28 cellular contexts compared by ENCODE assay signal in the genomic region with DNA sequence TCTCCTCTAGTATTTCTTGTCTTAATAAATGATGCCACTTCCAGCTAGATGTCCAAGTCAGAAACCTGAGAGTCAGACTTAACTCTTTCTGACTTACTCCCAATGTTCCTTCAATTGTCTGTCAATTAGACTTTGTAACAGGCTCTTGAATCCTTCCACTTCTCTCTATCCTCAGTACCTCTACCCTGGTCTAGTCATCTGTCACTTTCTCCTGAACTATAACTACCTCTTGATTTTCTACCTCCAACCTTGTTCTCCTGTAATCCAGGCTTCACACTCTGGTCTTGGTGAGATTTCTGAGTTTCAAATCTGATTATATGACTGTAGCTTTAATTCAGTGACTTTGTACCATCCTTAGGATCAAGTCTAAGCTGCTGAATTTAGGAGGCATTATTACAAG.
"Had no signal": no experiment of that assay in that cellular context is flagged by ENCODE, and none has a peak within 500 bp of the region (broad histone marks: within the 10 kb centered on the region; RNA-seq: fewer than 3 reads in every experiment).

No MANE protein-coding gene starts in this region.

- H3K27ac ChIP-seq: neural progenitor cell, ovary, parathyroid adenoma, psoas muscle, skin epidermis, spleen, suprapubic skin, testis, tibial artery, transverse colon, upper lobe of right lung, uterus had no signal

- H3K9ac ChIP-seq: neural progenitor cell, parathyroid adenoma had no signal

- H3K36me3 ChIP-seq: neural progenitor cell, ovary, spleen, suprapubic skin, tibial artery, transverse colon, upper lobe of right lung, uterus had no signal

- H3K79me2 ChIP-seq: parathyroid adenoma had no signal

- ATAC-seq: natural killer cell; psoas muscle; right cardiac atrium; sciatic nerve; stimulated activated memory B cell treated with anti-CD40 and anti-IgM and Interleukin-4, amounts not matched to agents 10 μg/mL and 1 μg/mL and 100 μg/mL, for 72 hours; stimulated activated naive CD8-positive, alpha-beta T cell treated with anti-CD3 and anti-CD28 coated beads, Interleukin-15, amount 100 ng/mL, for 72 hours; stimulated activated naive CD8-positive, alpha-beta T cell treated with anti-CD3 and anti-CD28 coated beads, Interleukin-15, Interleukin-2, amounts not matched to agents 100 U/mL and 50 U/mL, for 24 hours; upper lobe of right lung had no signal

- H3K4me2 ChIP-seq: neural progenitor cell, smooth muscle cell had no signal

- H3K4me3 ChIP-seq: neural progenitor cell, ovary, psoas muscle, skin epidermis, smooth muscle cell, spleen, suprapubic skin, testis, tibial artery, transverse colon, upper lobe of right lung, uterus had no signal

- H3K4me1 ChIP-seq: neural progenitor cell, parathyroid adenoma, psoas muscle, testis, transverse colon, upper lobe of right lung, uterus had no signal

- H2AFZ ChIP-seq: neural progenitor cell, parathyroid adenoma had no signal

- DNase-seq: natural killer cell; occipital lobe; ovary; posterior cingulate gyrus; psoas muscle; right cardiac atrium; spleen; stimulated activated CD4-positive, alpha-beta T cell treated with anti-CD3 and anti-CD28 coated beads, Interleukin-12 subunit alpha, Interleukin-12 subunit beta, amount 100 ng/mL, for 4 hours; stimulated activated CD4-positive, alpha-beta T cell treated with anti-CD3 and anti-CD28 coated beads, Interleukin-1b, Interleukin-23, amount 100 ng/mL, for 48 hours; stimulated activated CD4-positive, alpha-beta T cell treated with anti-CD3 and anti-CD28 coated beads, Interleukin-4, amount 100 ng/mL, for 1 hour; stimulated activated CD4-positive, alpha-beta T cell treated with anti-CD3 and anti-CD28 coated beads, Interleukin-4, amount 100 ng/mL, for 4 hours; stimulated activated CD8-positive, alpha-beta memory T cell treated with anti-CD3 and anti-CD28 coated beads, Interleukin-4, amount 100 ng/mL, for 48 hours; stimulated activated naive CD4-positive, alpha-beta T cell; stimulated activated naive CD8-positive, alpha-beta T cell treated with anti-CD3 and anti-CD28 coated beads, Interleukin-15, amount 100 ng/mL, for 72 hours; stimulated activated naive CD8-positive, alpha-beta T cell treated with anti-CD3 and anti-CD28 coated beads, Interleukin-15, Interleukin-2, amounts not matched to agents 100 U/mL and 50 U/mL, for 24 hours; substantia nigra; testis; tibial artery; transverse colon; upper lobe of right lung; uterus had no signal

- H3K27me3 ChIP-seq: neural progenitor cell, ovary, spleen, suprapubic skin, testis, tibial artery, transverse colon, upper lobe of right lung, uterus had no signal

- H3K9me3 ChIP-seq: ovary, psoas muscle, suprapubic skin, testis, tibial artery, transverse colon, upper lobe of right lung, uterus had no signal
